Comparison of ENCODE assay signal across 35 cellular contexts in genomic region chr10:2876032-2876431, GRCh38.
"Had no signal": no experiment of that assay in that cellular context is flagged by ENCODE, and none has a peak within 500 bp of the region (broad histone marks: within the 10 kb centered on the region; RNA-seq: fewer than 3 reads in every experiment).

No MANE protein-coding gene starts in this region.

- H3K36me3 ChIP-seq: MG63 had no signal

- DNase-seq: Kasumi-1, MG63, MM.1S, MV-4-11, NCI-H1048, NCI-H1092, NCI-H1092 treated with DMSO at 0.1 percent for 48 hours, NCI-H1105, NCI-H1105 treated with DMSO at 0.1 percent for 48 hours, NCI-H1417, NCI-H1417 treated with DMSO at 0.1 percent for 48 hours, NCI-H1436, NCI-H1436 treated with DMSO at 0.1 percent for 48 hours, NCI-H146, NCI-H1694, NCI-H1694 treated with DMSO at 0.1 percent for 48 hours, NCI-H187, NCI-H187 treated with DMSO at 0.1 percent for 48 hours, NCI-H1930, NCI-H2029, NCI-H2029 treated with DMSO at 0.1 percent for 48 hours, NCI-H2081, NCI-H2081 treated with DMSO at 0.1 percent for 48 hours, NCI-H2107, NCI-H2171, NCI-H2171 treated with DMSO at 0.1 percent for 48 hours, NCI-H2227 treated with DMSO at 0.1 percent for 48 hours, NCI-H226, NCI-H345, NCI-H446, NCI-H446 treated with DMSO at 0.1 percent for 48 hours, NCI-H510A, NCI-H510A treated with DMSO at 0.1 percent for 48 hours, NCI-H524, NCI-H524 treated with DMSO at 0.1 percent for 48 hours had no signal

- H3K9me3 ChIP-seq: MG63 had no signal

- H3K4me3 ChIP-seq: MG63 had no signal
